In the genomic region with DNA sequence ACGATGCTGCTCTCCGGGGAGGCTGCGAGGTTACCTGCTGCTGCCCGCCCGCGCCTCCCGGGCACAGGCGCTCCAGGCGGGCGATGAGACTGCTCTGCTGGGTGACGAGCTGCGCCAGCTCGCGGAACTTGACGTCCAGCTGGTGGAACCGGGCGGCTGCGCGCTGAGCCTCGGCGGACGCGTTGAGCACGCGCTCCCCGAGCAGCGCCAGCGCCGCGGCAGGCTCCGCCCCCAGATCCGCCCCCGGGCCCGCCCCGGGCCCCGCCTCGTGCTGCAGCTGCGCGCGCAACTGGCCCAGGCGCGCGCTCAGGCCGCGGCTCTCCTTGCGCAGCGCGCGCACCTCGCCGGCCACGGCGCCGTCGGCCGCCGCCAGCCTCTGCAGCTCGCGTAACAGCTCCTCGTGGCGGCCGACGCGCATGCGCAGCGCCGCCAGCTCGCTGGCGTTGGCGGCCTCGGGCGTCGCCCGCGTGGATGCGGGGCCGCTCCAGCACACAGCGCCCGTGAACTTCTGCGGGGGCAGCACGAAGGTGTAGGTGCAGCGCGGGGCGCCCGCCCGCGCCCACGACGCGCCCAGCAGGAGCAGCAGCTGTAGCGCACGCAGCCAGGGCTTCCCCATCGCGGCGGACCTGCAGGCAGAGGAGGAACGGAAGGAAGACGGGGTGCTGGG, we compare ENCODE assay signal across 1 cellular context.
TF ChIP-seq lines count a peak whose summit lies in the region.

No MANE protein-coding gene starts in this region.

TF ChIP-seq in H1, 55 proteins besides CTCF, POLR2A, EP300 and RAD21:
- TF ChIP-seq CTBP2 (IDR thresholded peaks at IDR 0.05; ENCODE audit: borderline replicate concordance, insufficient read depth, insufficient read length, low read length) (no peak), RBBP5 (IDR thresholded peaks at IDR 0.05; ENCODE audit: borderline replicate concordance, low read depth, low read length) (no peak), TAF7 (optimal IDR thresholded peaks at IDR 0.05; ENCODE audit: borderline replicate concordance, low read depth, low read length) (no peak), SP2 (IDR thresholded peaks at IDR 0.05; ENCODE audit: low read length) (no peak), SUZ12 (IDR thresholded peaks at IDR 0.05; ENCODE audit: low read length) (no peak), TBP (IDR thresholded peaks at IDR 0.05; ENCODE audit: low read depth, low read length) (no peak), CHD7 (IDR thresholded peaks at IDR 0.05; ENCODE audit: insufficient replicate concordance, low read length) (no peak), TCF12 (IDR thresholded peaks at IDR 0.05; ENCODE audit: low read depth, low read length) (no peak), USF2 (IDR thresholded peaks at IDR 0.05; ENCODE audit: low read length) (no peak), ASH2L (IDR thresholded peaks at IDR 0.05; ENCODE audit: low read length) (peak; percentile 61), EZH2 (IDR thresholded peaks at IDR 0.05; ENCODE audit: low read depth, low read length, severe bottlenecking) (no peak), NRF1 (IDR thresholded peaks at IDR 0.05; ENCODE audit: low read depth, low read length) (peak; percentile 83), BCL11A (IDR thresholded peaks at IDR 0.05; ENCODE audit: low read depth in 2 of 2, low read length in 2 of 2) (no peak), GTF2F1 (IDR thresholded peaks at IDR 0.05; ENCODE audit: borderline replicate concordance, low read depth, low read length) (0 out of 2 replicates have a peak, but pooled peaks have one; percentile 4), SIN3A (conservative IDR thresholded peaks at IDR 0.05 in 1 of 2, IDR thresholded peaks at IDR 0.05 in 1 of 2; ENCODE audit: low read depth in 1 of 2, low read length in 2 of 2) (peak in 1 of 2 experiments; percentile 71; a peak in 2 of 4 replicates), SP4 (IDR thresholded peaks at IDR 0.05; ENCODE audit: low read length) (0 out of 2 replicates have a peak, but pooled peaks have one; percentile 40), CHD2 (IDR thresholded peaks at IDR 0.05; ENCODE audit: low read length) (no peak), CREB1 (IDR thresholded peaks at IDR 0.05) (no peak), POU5F1 (IDR thresholded peaks at IDR 0.05; ENCODE audit: low read depth, low read length) (no peak), TAF1 (IDR thresholded peaks at IDR 0.05; ENCODE audit: low read depth, low read length) (peak; percentile 58; the same call in 1 of the 2 replicates), POLR2AphosphoS5 (IDR thresholded peaks at IDR 0.05; ENCODE audit: low read depth, low read length) (no peak), KDM5A (IDR thresholded peaks at IDR 0.05; ENCODE audit: low read length) (no peak), E2F6 (IDR thresholded peaks at IDR 0.05) (peak; percentile 92), ZNF274 (IDR thresholded peaks at IDR 0.05; ENCODE audit: borderline replicate concordance, extremely low read depth, low read length) (no peak), BRCA1 (IDR thresholded peaks at IDR 0.05; ENCODE audit: low read depth, low read length) (no peak), JUND (IDR thresholded peaks at IDR 0.05; ENCODE audit: low read length) (no peak), KDM4A (IDR thresholded peaks at IDR 0.05; ENCODE audit: low read depth, low read length, severe bottlenecking) (peak; percentile 89), RFX5 (IDR thresholded peaks at IDR 0.05; ENCODE audit: borderline replicate concordance, low read depth, low read length) (no peak), YY1 (IDR thresholded peaks at IDR 0.05; ENCODE audit: low read depth, low read length) (no peak), SIX5 (IDR thresholded peaks at IDR 0.05; ENCODE audit: low read depth, low read length) (no peak), KDM1A (IDR thresholded peaks at IDR 0.05; ENCODE audit: borderline replicate concordance, low read length) (no peak), SP1 (IDR thresholded peaks at IDR 0.05; ENCODE audit: low read depth, low read length) (no peak), JUN (IDR thresholded peaks at IDR 0.05; ENCODE audit: low read depth, low read length) (no peak), NANOG (IDR thresholded peaks at IDR 0.05; ENCODE audit: insufficient read depth, low read depth, low read length, poor library complexity, severe bottlenecking) (no peak), HDAC2 (IDR thresholded peaks at IDR 0.05; ENCODE audit: borderline replicate concordance in 1 of 2, low read depth in 2 of 2, low read length in 2 of 2) (no peak), CHD1 (IDR thresholded peaks at IDR 0.05; ENCODE audit: low read depth, low read length) (no peak), SIRT6 (IDR thresholded peaks at IDR 0.05; ENCODE audit: low read length) (no peak), ATF2 (IDR thresholded peaks at IDR 0.05; ENCODE audit: low read length) (no peak), FOSL1 (IDR thresholded peaks at IDR 0.05; ENCODE audit: insufficient read depth, low read depth, low read length) (no peak), TEAD4 (IDR thresholded peaks at IDR 0.05; ENCODE audit: low read depth, low read length) (no peak), SAP30 (IDR thresholded peaks at IDR 0.05; ENCODE audit: insufficient read depth, insufficient replicate concordance, low read length) (no peak), CBX8 (IDR thresholded peaks at IDR 0.05; ENCODE audit: borderline replicate concordance, low read depth, low read length) (no peak), PHF8 (conservative IDR thresholded peaks at IDR 0.05; ENCODE audit: low read depth, low read length) (peak; percentile 85), MAX (IDR thresholded peaks at IDR 0.05) (peak; percentile 96), BACH1 (IDR thresholded peaks at IDR 0.05; ENCODE audit: low read length) (0 out of 2 replicates have a peak, but pooled peaks have one; percentile 3), RXRA (IDR thresholded peaks at IDR 0.05; ENCODE audit: insufficient read depth, low read depth, low read length) (no peak), HDAC6 (IDR thresholded peaks at IDR 0.05; ENCODE audit: low read depth, low read length) (no peak), CBX5 (IDR thresholded peaks at IDR 0.05; ENCODE audit: low read depth, low read length) (no peak), SRF (IDR thresholded peaks at IDR 0.05; ENCODE audit: low read depth, low read length) (no peak), MAFK (IDR thresholded peaks at IDR 0.05; ENCODE audit: low read depth, low read length) (no peak), CEBPB (IDR thresholded peaks at IDR 0.05; ENCODE audit: low read depth, low read length) (no peak), GABPA (IDR thresholded peaks at IDR 0.05; ENCODE audit: borderline replicate concordance, insufficient read depth, low read length) (no peak), RNF2 (IDR thresholded peaks at IDR 0.05; ENCODE audit: borderline replicate concordance, low read depth, low read length, missing control alignments, poor library complexity, severe bottlenecking) (peak; percentile 53), EGR1 (IDR thresholded peaks at IDR 0.05; ENCODE audit: borderline replicate concordance, low read depth, low read length) (no peak)
- TF ChIP-seq, protein P1, sequence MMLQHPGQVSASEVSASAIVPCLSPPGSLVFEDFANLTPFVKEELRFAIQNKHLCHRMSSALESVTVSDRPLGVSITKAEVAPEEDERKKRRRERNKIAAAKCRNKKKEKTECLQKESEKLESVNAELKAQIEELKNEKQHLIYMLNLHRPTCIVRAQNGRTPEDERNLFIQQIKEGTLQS (IDR thresholded peaks at IDR 0.05; ENCODE audit: insufficient read depth, low read depth, low read length), result no peak
